1 cellular context compared by ENCODE assay signal in genomic region chr17:80163315-80163714, GRCh38.
TF ChIP-seq lines count a peak whose summit lies in the region.

No MANE protein-coding gene starts in this region.

TF ChIP-seq in K562, 482 proteins besides CTCF, POLR2A, EP300 and RAD21 (continued from another document):
- TF ChIP-seq, protein P1, sequence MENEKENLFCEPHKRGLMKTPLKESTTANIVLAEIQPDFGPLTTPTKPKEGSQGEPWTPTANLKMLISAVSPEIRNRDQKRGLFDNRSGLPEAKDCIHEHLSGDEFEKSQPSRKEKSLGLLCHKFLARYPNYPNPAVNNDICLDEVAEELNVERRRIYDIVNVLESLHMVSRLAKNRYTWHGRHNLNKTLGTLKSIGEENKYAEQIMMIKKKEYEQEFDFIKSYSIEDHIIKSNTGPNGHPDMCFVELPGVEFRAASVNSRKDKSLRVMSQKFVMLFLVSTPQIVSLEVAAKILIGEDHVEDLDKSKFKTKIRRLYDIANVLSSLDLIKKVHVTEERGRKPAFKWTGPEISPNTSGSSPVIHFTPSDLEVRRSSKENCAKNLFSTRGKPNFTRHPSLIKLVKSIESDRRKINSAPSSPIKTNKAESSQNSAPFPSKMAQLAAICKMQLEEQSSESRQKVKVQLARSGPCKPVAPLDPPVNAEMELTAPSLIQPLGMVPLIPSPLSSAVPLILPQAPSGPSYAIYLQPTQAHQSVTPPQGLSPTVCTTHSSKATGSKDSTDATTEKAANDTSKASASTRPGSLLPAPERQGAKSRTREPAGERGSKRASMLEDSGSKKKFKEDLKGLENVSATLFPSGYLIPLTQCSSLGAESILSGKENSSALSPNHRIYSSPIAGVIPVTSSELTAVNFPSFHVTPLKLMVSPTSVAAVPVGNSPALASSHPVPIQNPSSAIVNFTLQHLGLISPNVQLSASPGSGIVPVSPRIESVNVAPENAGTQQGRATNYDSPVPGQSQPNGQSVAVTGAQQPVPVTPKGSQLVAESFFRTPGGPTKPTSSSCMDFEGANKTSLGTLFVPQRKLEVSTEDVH (IDR thresholded peaks at IDR 0.05; ENCODE audit: low read depth, partially characterized antibody): no peak
TF ChIP-seq in K562: peak in this region for 1.
